In genomic region chr17:81499601-81499970, GRCh38 we compare ENCODE assay signal across 29 cellular contexts. TPM values are rescaled to one million over a fixed set of nuclear protein-coding genes. Genes with fewer than 3 reads are reported as not detected.
A peak's percentile ranks its signal among the peaks of the same experiment; 100 is the strongest.
DNase-seq lines count a peak whose midpoint lies in the region; ATAC-seq and TF ChIP-seq lines count a peak whose summit lies in the region.
"Had no signal": no experiment of that assay in that cellular context is flagged by ENCODE, and none has a peak within 500 bp of the region (broad histone marks: within the 10 kb centered on the region; RNA-seq: fewer than 3 reads in every experiment).

No MANE protein-coding gene starts in this region.

- peaks cover 8% of the 10 kb centered on the region for H3K27me3 Mint-ChIP-seq in neural progenitor cell (ENCODE audit: insufficient read depth, low read depth)
- H3K27me3 Mint-ChIP-seq: activated CD4-positive, alpha-beta memory T cell treated with anti-CD3 and anti-CD28 coated beads for 36 hours; stimulated activated naive CD8-positive, alpha-beta T cell treated with anti-CD3 and anti-CD28 coated beads, Interleukin-15, Interleukin-2, amounts not matched to agents 100 ng/mL and 50 ng/mL, for 24 hours; T-helper 17 cell had no signal

- POLR2A ChIA-PET in HEK293 (lab: Yijun Ruan, JAX) = interaction anchor here (3.0 to 3.6 kb wide), 2 partner anchors 9 to 12 kb away, joined by 19 to 22 read pairs; partner anchors contain the start of gene ACTG1

- H3K27ac Mint-ChIP-seq in neural progenitor cell = no peak overlapping the region
- H3K27ac Mint-ChIP-seq: activated CD4-positive, alpha-beta memory T cell treated with anti-CD3 and anti-CD28 coated beads for 36 hours; activated T-helper 1 cell treated with anti-CD3 and anti-CD28 coated beads, Interleukin-12 subunit alpha, Interleukin-12 subunit beta, Interleukin-2, Interleukin-4 antibody, amounts not matched to agents 30 ng/mL and 10 ng/mL and 1 ng/mL, durations not matched to agents 14 hours and 24 hours and 36 hours; stimulated activated naive CD8-positive, alpha-beta T cell treated with anti-CD3 and anti-CD28 coated beads, Interleukin-15, Interleukin-2, amounts not matched to agents 100 ng/mL and 50 ng/mL, for 24 hours; T-helper 17 cell had no signal

- H3K27me3 ChIP-seq in neural progenitor cell (no peaks in the 10 kb centered on the region), upper lobe of left lung (no peaks in the 10 kb centered on the region)
- H3K27me3 ChIP-seq: ovary had no signal

- H3K27ac ChIP-seq in HEK293 (ENCODE audit: extremely low read depth, low read depth, low read length) (no peak overlapping the region), SK-N-MC (peak overlapping the region; percentile 13; the same call in 1 of the 2 replicates), neural progenitor cell (no peak overlapping the region), upper lobe of left lung (no peak overlapping the region)
- H3K27ac ChIP-seq: dorsolateral prefrontal cortex, heart right ventricle, ovary had no signal

- TF ChIP-seq CTCF in HEK293 (tag by site-specific recombination; IDR thresholded peaks at IDR 0.05) (no peak), neural progenitor cell (IDR thresholded peaks at IDR 0.05) (no peak), upper lobe of left lung (IDR thresholded peaks at IDR 0.05) (no peak)

- no peak overlapping the region for H2AFZ ChIP-seq in neural progenitor cell (replicated peaks)

- no peaks in the 10 kb centered on the region for H3K36me3 Mint-ChIP-seq in neural progenitor cell
- H3K36me3 Mint-ChIP-seq: activated CD4-positive, alpha-beta memory T cell treated with anti-CD3 and anti-CD28 coated beads for 36 hours had no signal

- H3K4me3 ChIP-seq in HEK293 (ENCODE audit: low read depth, low read length) (no peak overlapping the region), SK-N-MC (no peak overlapping the region), neural progenitor cell (no peak overlapping the region), upper lobe of left lung (no peak overlapping the region)
- H3K4me3 ChIP-seq: lung, ovary had no signal

- no peaks in the 10 kb centered on the region for H3K79me2 ChIP-seq in neural progenitor cell (ENCODE audit: low read depth)

- TF ChIP-seq EP300 in upper lobe of left lung (IDR thresholded peaks at IDR 0.05) = no peak

- no peaks in the 10 kb centered on the region for H3K36me3 ChIP-seq in HEK293 (ENCODE audit: control insufficient read depth in 2 of 2, insufficient read depth in 1 of 2, low read length in 2 of 2)
- no peaks in the 10 kb centered on the region for H3K36me3 ChIP-seq in SK-N-MC (ENCODE audit: insufficient read depth, low read length)
- no peaks in the 10 kb centered on the region for H3K36me3 ChIP-seq in neural progenitor cell
- H3K36me3 ChIP-seq in upper lobe of left lung = no peaks in the 10 kb centered on the region
- H3K36me3 ChIP-seq: heart right ventricle, ovary had no signal

- no peaks in the 10 kb centered on the region for H3F3A ChIP-seq in neural progenitor cell (ENCODE audit: low read depth)

- ATAC-seq in upper lobe of left lung (ENCODE audit: low FRiP score in 2 of 2) (peak; percentile 21 to 25), GM19035 (IDR thresholded peaks at IDR 0.05; ENCODE audit: unreplicated experiment) (no peak), GM21786 (IDR thresholded peaks at IDR 0.05; ENCODE audit: unreplicated experiment) (no peak)
- ATAC-seq: T-helper 17 cell had no signal

- H3K4me1 ChIP-seq in HEK293 (ENCODE audit: control insufficient read depth, insufficient read depth, low read length) (no peaks in the 10 kb centered on the region), neural progenitor cell (no peaks in the 10 kb centered on the region), upper lobe of left lung (peaks cover 0 to 7% (median 7%) of the 10 kb centered on the region in 4 donors)

- H3K4me3 Mint-ChIP-seq in neural progenitor cell = no peak overlapping the region
- H3K4me3 Mint-ChIP-seq: activated CD4-positive, alpha-beta memory T cell treated with anti-CD3 and anti-CD28 coated beads for 36 hours; activated T-helper 1 cell treated with anti-CD3 and anti-CD28 coated beads, Interleukin-12 subunit alpha, Interleukin-12 subunit beta, Interleukin-2, Interleukin-4 antibody, amounts not matched to agents 30 ng/mL and 10 ng/mL and 1 ng/mL, durations not matched to agents 14 hours and 24 hours and 36 hours; nephron; stimulated activated naive CD8-positive, alpha-beta T cell treated with anti-CD3 and anti-CD28 coated beads, Interleukin-15, Interleukin-2, amounts not matched to agents 100 ng/mL and 50 ng/mL, for 24 hours; T-helper 17 cell had no signal

- H3K4me2 ChIP-seq in neural progenitor cell = no peak overlapping the region

- TF ChIP-seq POLR2A in upper lobe of left lung (IDR thresholded peaks at IDR 0.05) = no peak

- no peaks in the 10 kb centered on the region for H3K9me3 Mint-ChIP-seq in neural progenitor cell
- H3K9me3 Mint-ChIP-seq: activated CD4-positive, alpha-beta memory T cell treated with anti-CD3 and anti-CD28 coated beads for 36 hours; activated T-helper 1 cell treated with anti-CD3 and anti-CD28 coated beads, Interleukin-12 subunit alpha, Interleukin-12 subunit beta, Interleukin-2, Interleukin-4 antibody, amounts not matched to agents 30 ng/mL and 10 ng/mL and 1 ng/mL, durations not matched to agents 14 hours and 24 hours and 36 hours; nephron; stimulated activated naive CD8-positive, alpha-beta T cell treated with anti-CD3 and anti-CD28 coated beads, Interleukin-15, Interleukin-2, amounts not matched to agents 100 ng/mL and 50 ng/mL, for 24 hours had no signal

- CTCF ChIA-PET in HEK293 (lab: Yijun Ruan, JAX) = no interaction called here

- 72 to 75% methylated on average over 5 to 12 of the region's 12 CpGs for WGBS in upper lobe of left lung, 2 donors

- H3K4me1 Mint-ChIP-seq in neural progenitor cell = peaks cover 7% of the 10 kb centered on the region

- DNase-seq in SK-N-MC (ENCODE audit: low read depth, low spot score) = no peak
- peak; percentile 0 for DNase-seq in neural progenitor cell (ENCODE audit: low spot score)
- DNase-seq in upper lobe of left lung = peak in 1 of 2 donors; percentile 40
- DNase-seq in iPS-NIHi11 (ENCODE audit: low spot score) = no peak
- DNase-seq: activated CD4-positive, alpha-beta memory T cell treated with anti-CD3 and anti-CD28 coated beads for 36 hours; activated CD8-positive, alpha-beta memory T cell treated with anti-CD3 and anti-CD28 coated beads, Interleukin-2, amount 50 U/mL, for 4 hours; activated naive CD4-positive, alpha-beta T cell treated with anti-CD3 and anti-CD28 coated beads, Interleukin-2, amount 50 U/mL, for 16 hours; C1 segment of cervical spinal cord; dorsolateral prefrontal cortex; foreskin melanocyte; heart right ventricle; KBM-7; kidney; NCI-H1092 treated with DMSO at 0.1 percent for 48 hours; NCI-H187; NCI-H82; ovary; RPMI8226; small intestine; stimulated activated CD4-positive, alpha-beta T cell treated with anti-CD3 and anti-CD28 coated beads, Interleukin-1b, Interleukin-23, amount 100 ng/mL, for 48 hours; T-helper 17 cell had no signal

- no peaks in the 10 kb centered on the region for H3K9me3 ChIP-seq in HEK293 (ENCODE audit: control insufficient read depth, insufficient read depth, low read depth, low read length)
- H3K9me3 ChIP-seq in SK-N-MC (ENCODE audit: low read depth, low read length) = no peaks in the 10 kb centered on the region
- no peaks in the 10 kb centered on the region for H3K9me3 ChIP-seq in neural progenitor cell (ENCODE audit: low read depth)
- no peaks in the 10 kb centered on the region for H3K9me3 ChIP-seq in upper lobe of left lung
- H3K9me3 ChIP-seq: heart right ventricle, ovary had no signal

- no peaks in the 10 kb centered on the region for H4K20me1 ChIP-seq in neural progenitor cell (ENCODE audit: low read depth)

- no peak overlapping the region for H3K9ac ChIP-seq in SK-N-MC (ENCODE audit: insufficient read length)
- no peak overlapping the region for H3K9ac ChIP-seq in neural progenitor cell

TF ChIP-seq in HEK293, 187 proteins besides CTCF, POLR2A, EP300 and RAD21:
- TF ChIP-seq ZNF248 (tag by site-specific recombination; IDR thresholded peaks at IDR 0.05) (no peak), ZNF530 (tag by site-specific recombination; IDR thresholded peaks at IDR 0.05; ENCODE audit: low read depth) (no peak), ZNF19 (tag by site-specific recombination; IDR thresholded peaks at IDR 0.05; ENCODE audit: low read depth) (no peak), ZNF600 (tag by site-specific recombination; IDR thresholded peaks at IDR 0.05) (0 out of 2 replicates have a peak, but pooled peaks have one; percentile 53)

RNA-seq across cellular contexts. Expression of gene ACTG1, which starts 13.0 kb away (rescaled TPM):
- total RNA-seq in neural progenitor cell (ENCODE audit: low replicate concordance) = 1,228 and 2,405 TPM in 2 replicates
- total RNA-seq in upper lobe of left lung = 1,000 to 10,000 TPM in 5 of 6 donors, 100 to 1,000 TPM in 1; 902 to 3,864 (median 2,097) TPM

RNA-seq across cellular contexts. Expression of gene FSCN2, which starts 28.6 kb away (rescaled TPM):
- total RNA-seq in neural progenitor cell (ENCODE audit: low replicate concordance) = 0.28 TPM in 1 of 2 replicates, not detected in the other
- 10 to 100 TPM in 1 of 6 donors, 1 to 10 TPM in 5; 2.7 to 37.7 (median 3.9) TPM for total RNA-seq in upper lobe of left lung
- total RNA-seq: MCF 10A had no signal

RNA-seq across cellular contexts. Expression of gene FAAP100, which starts 52.6 kb away (rescaled TPM):
- 9.7 and 36.5 TPM in 2 replicates for total RNA-seq in neural progenitor cell (ENCODE audit: low replicate concordance)
- 10 to 100 TPM; 22.0 to 70.2 (median 32.5) TPM for total RNA-seq in upper lobe of left lung

Comparison
In these comparisons a context has a peak if more than half of its experiments do, and no peak if none do; other contexts are left out.
1. ATAC-seq: peak in upper lobe of left lung (2 of 2); none in GM19035 (single experiment) and GM21786 (single experiment).